In the genomic region with DNA sequence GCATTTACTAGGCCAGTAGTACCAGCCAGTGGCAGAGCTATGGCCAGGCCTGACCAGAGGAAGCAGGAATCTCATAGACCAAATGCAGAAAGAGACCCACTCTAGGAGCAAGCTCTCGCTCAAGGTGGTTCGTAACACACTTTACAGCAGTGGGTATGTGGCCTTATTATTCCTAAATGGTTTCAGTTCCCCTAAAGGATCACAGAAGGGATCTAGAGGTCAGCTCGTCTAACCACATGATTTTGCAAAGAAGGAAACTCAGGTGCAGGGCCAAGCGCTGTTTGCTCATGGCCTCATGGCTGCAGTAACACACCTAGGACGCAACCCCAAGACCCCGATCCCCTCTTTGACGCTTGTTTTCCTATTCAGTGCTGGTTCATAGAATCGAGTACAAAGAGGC, we compare ENCODE assay signal across 13 cellular contexts.
DNase-seq lines count a peak whose midpoint lies in the region; ATAC-seq and TF ChIP-seq lines count a peak whose summit lies in the region.
"Had no signal": no experiment of that assay in that cellular context is flagged by ENCODE, and none has a peak within 500 bp of the region (broad histone marks: within the 10 kb centered on the region; RNA-seq: fewer than 3 reads in every experiment).

No MANE protein-coding gene starts in this region.

- no peaks in the 10 kb centered on the region for H3K4me1 Mint-ChIP-seq in CD8-positive, alpha-beta T cell (ENCODE audit: low read depth)
- H3K4me1 Mint-ChIP-seq in memory B cell = peaks cover 40% of the 10 kb centered on the region
- H3K4me1 Mint-ChIP-seq: T-cell had no signal

- intact Hi-C loops in CD8-positive, alpha-beta T cell (cut with DNase I, micrococcal nuclease) = loop anchor here in 1 of 2 experiments (5.0 kb wide), 1 partner anchor 66 kb away; a partner anchor contains a TSS
- intact Hi-C loops in OCI-LY7 (cut with micrococcal nuclease; ENCODE audit: unreplicated experiment) = loop anchor here (2.0 kb wide), 2 partner anchors 65 to 85 kb away; a partner anchor contains a TSS
- intact Hi-C loops in Right ventricle myocardium superior (cut with DNase I) = no loop called here

- DNase-seq in CD8-positive, alpha-beta T cell = no peak
- peak; percentile 78 for DNase-seq in OCI-LY7 (ENCODE audit: low spot score)
- no peak for DNase-seq in memory B cell (ENCODE audit: low spot score in 2 of 2)
- DNase-seq in NCI-H226 = no peak
- no peak for DNase-seq in Right ventricle myocardium superior
- DNase-seq: activated CD4-positive, alpha-beta T cell treated with anti-CD3 and anti-CD28 coated beads for 1 hour; adrenal gland; erythroblast; T-cell had no signal

- H3K9me3 ChIP-seq in CD8-positive, alpha-beta T cell (ENCODE audit: low read length) = no peaks in the 10 kb centered on the region
- H3K9me3 ChIP-seq in OCI-LY7 (ENCODE audit: low read length) = no peaks in the 10 kb centered on the region
- H3K9me3 ChIP-seq: adrenal gland had no signal

- H3K4me3 ChIP-seq in CD8-positive, alpha-beta T cell (ENCODE audit: low read depth, low read length) = no peak overlapping the region
- H3K4me3 ChIP-seq in OCI-LY7 (ENCODE audit: low read depth, low read length, poor library complexity, severe bottlenecking) = peak overlapping the region; percentile 37
- H3K4me3 ChIP-seq: adrenal gland had no signal

- peak overlapping the region; percentile 74 for H3K4me2 ChIP-seq in OCI-LY7 (ENCODE audit: low read length)

- H3K79me2 ChIP-seq in OCI-LY7 (ENCODE audit: insufficient read depth, low read depth, low read length) = no peaks in the 10 kb centered on the region

- no peak overlapping the region for H3K27ac ChIP-seq in CD8-positive, alpha-beta T cell (ENCODE audit: low read depth, low read length)
- H3K27ac ChIP-seq in OCI-LY7 (ENCODE audit: low read depth, low read length, poor library complexity, severe bottlenecking) = peak overlapping the region; percentile 78
- H3K27ac ChIP-seq: adrenal gland had no signal

- TF ChIP-seq CTCF in CD8-positive, alpha-beta T cell (IDR thresholded peaks at IDR 0.05) = no peak
- TF ChIP-seq CTCF in OCI-LY7 (conservative IDR thresholded peaks at IDR 0.05; ENCODE audit: low read length) = no peak

- H3K9me2 ChIP-seq in OCI-LY7 (ENCODE audit: insufficient read depth, low read length) = no peaks in the 10 kb centered on the region

- peak overlapping the region; percentile 53 for H3K27ac Mint-ChIP-seq in CD8-positive, alpha-beta T cell
- H3K27ac Mint-ChIP-seq in memory B cell = peak overlapping the region; percentile 86
- H3K27ac Mint-ChIP-seq: type B pancreatic cell had no signal

- no TSS peak for BruUV-seq in OCI-LY7 (replicated peaks; lab: Mats Ljungman, UMichigan)

- CTCF ChIA-PET in CD8-positive, alpha-beta T cell (lab: Charles Lee) = interaction anchor here (0.7 to 1.4 kb wide), 3 partner anchors 11 to 142 kb away, joined by 3 to 5 read pairs (median 3); no protein-coding TSS in a partner anchor
- CTCF ChIA-PET in OCI-LY7 (lab: Charles Lee; ENCODE audit: unreplicated experiment) = no interaction called here

- H3K9me3 Mint-ChIP-seq in CD8-positive, alpha-beta T cell = no peaks in the 10 kb centered on the region
- no peaks in the 10 kb centered on the region for H3K9me3 Mint-ChIP-seq in memory B cell
- H3K9me3 Mint-ChIP-seq: T-cell, type B pancreatic cell had no signal

- H3K4me1 ChIP-seq in CD8-positive, alpha-beta T cell (ENCODE audit: insufficient read depth, low read length) = no peaks in the 10 kb centered on the region
- H3K4me1 ChIP-seq in OCI-LY7 (ENCODE audit: insufficient read depth, low read length, poor library complexity, severe bottlenecking) = peaks cover 25% of the 10 kb centered on the region
- H3K4me1 ChIP-seq: adrenal gland had no signal

- H4K20me1 ChIP-seq in OCI-LY7 (ENCODE audit: insufficient read depth, low read length) = no peaks in the 10 kb centered on the region

- H3K36me3 ChIP-seq in CD8-positive, alpha-beta T cell (ENCODE audit: insufficient read depth, low read length) = peaks cover 81% of the 10 kb centered on the region
- H3K36me3 ChIP-seq in OCI-LY7 (ENCODE audit: insufficient read depth, low read length) = peaks cover 74% of the 10 kb centered on the region

- H3K4me3 Mint-ChIP-seq in CD8-positive, alpha-beta T cell = no peak overlapping the region
- H3K4me3 Mint-ChIP-seq in memory B cell = peak overlapping the region; percentile 24
- H3K4me3 Mint-ChIP-seq: T-cell, type B pancreatic cell had no signal

- peak overlapping the region; percentile 18; the same call in 1 of the 2 replicates for H2AFZ ChIP-seq in OCI-LY7 (ENCODE audit: low read length)

- H3K27me3 ChIP-seq in CD8-positive, alpha-beta T cell (ENCODE audit: insufficient read depth, low read length) = no peaks in the 10 kb centered on the region

- no peak for ATAC-seq in CD8-positive, alpha-beta T cell
- ATAC-seq in GM21825 (IDR thresholded peaks at IDR 0.05; ENCODE audit: unreplicated experiment) (peak; percentile 39), memory B cell (ENCODE audit: low read depth) (peak; percentile 88), HG03097 (IDR thresholded peaks at IDR 0.05; ENCODE audit: low FRiP score, unreplicated experiment) (no peak), Right ventricle myocardium superior (ENCODE audit: poor library complexity) (no peak), HG03175 (IDR thresholded peaks at IDR 0.05; ENCODE audit: unreplicated experiment) (no peak)
- ATAC-seq: T-cell had no signal

- POLR2A ChIA-PET in CD8-positive, alpha-beta T cell (lab: Charles Lee) = interaction anchor here (1.0 kb wide), 1 partner anchor 33 kb away, joined by 3 read pairs; no protein-coding TSS in a partner anchor
- POLR2A ChIA-PET in OCI-LY7 (lab: Charles Lee) = interaction anchor here (0.7 to 2.0 kb wide), 6 partner anchors 10 to 51 kb away, joined by 3 to 10 read pairs (median 4); no protein-coding TSS in a partner anchor

- H3K27me3 Mint-ChIP-seq in CD8-positive, alpha-beta T cell (ENCODE audit: low read depth) = no peaks in the 10 kb centered on the region
- no peaks in the 10 kb centered on the region for H3K27me3 Mint-ChIP-seq in memory B cell
- H3K27me3 Mint-ChIP-seq: T-cell, type B pancreatic cell had no signal

- H3K36me3 Mint-ChIP-seq in CD8-positive, alpha-beta T cell = peaks cover 97% of the 10 kb centered on the region
- peaks cover 52% of the 10 kb centered on the region for H3K36me3 Mint-ChIP-seq in memory B cell
- H3K36me3 Mint-ChIP-seq: type B pancreatic cell had no signal

Comparison
In these comparisons a context has a peak if more than half of its experiments do, and no peak if none do; other contexts are left out.
1. ATAC-seq: peak in GM21825 (single experiment) and memory B cell (single experiment); none in CD8-positive, alpha-beta T cell (single experiment), HG03097 (single experiment), Right ventricle myocardium superior (single experiment) and HG03175 (single experiment).